1 cellular context compared by ENCODE assay signal in genomic region chr12:89368386-89368785, GRCh38.
TF ChIP-seq lines count a peak whose summit lies in the region.

No MANE protein-coding gene starts in this region.

TF ChIP-seq in endothelial cell of umbilical vein, 7 proteins besides CTCF, POLR2A, EP300 and RAD21 (continued from another document):
- TF ChIP-seq JUN (IDR thresholded peaks at IDR 0.05; ENCODE audit: borderline replicate concordance, insufficient read depth, insufficient read length, low read depth) (no peak), GATA2 (IDR thresholded peaks at IDR 0.05; ENCODE audit: insufficient read depth, insufficient read length, low read depth, low read length) (no peak)
